ENCODE assay signal across 1 cellular context in genomic region chr11:78031629-78032028, GRCh38.
A peak's percentile ranks its signal among the peaks of the same experiment; 100 is the strongest.
TF ChIP-seq lines count a peak whose summit lies in the region.

No MANE protein-coding gene starts in this region.

TF ChIP-seq in GM12878, 131 proteins besides CTCF, POLR2A, EP300 and RAD21:
- TF ChIP-seq PML (IDR thresholded peaks at IDR 0.05; ENCODE audit: low read length) (no peak), ATF7 (IDR thresholded peaks at IDR 0.05; ENCODE audit: low read depth) (0 out of 2 replicates have a peak, but pooled peaks have one; percentile 20), IKZF1 (conservative IDR thresholded peaks at IDR 0.05) (0 out of 2 replicates have a peak, but pooled peaks have one; percentile 41), NR2F1 (conservative IDR thresholded peaks at IDR 0.05) (peak; percentile 49; the same call in 1 of the 2 replicates), BHLHE40 (IDR thresholded peaks at IDR 0.05; ENCODE audit: borderline replicate concordance in 1 of 2, low read depth in 2 of 2, low read length in 1 of 2) (peak in 1 of 2 experiments; percentile 55; a peak in 1 of 4 replicates), RELB (IDR thresholded peaks at IDR 0.05; ENCODE audit: low read depth) (peak; percentile 49; the same call in 1 of the 2 replicates), HDAC2 (IDR thresholded peaks at IDR 0.05) (no peak), RUNX3 (IDR thresholded peaks at IDR 0.05; ENCODE audit: low read length) (peak; percentile 69), FOS (IDR thresholded peaks at IDR 0.05; ENCODE audit: borderline replicate concordance, extremely low read depth, insufficient read length) (no peak), PKNOX1 (IDR thresholded peaks at IDR 0.05) (peak; percentile 94), DPF2 (IDR thresholded peaks at IDR 0.05) (peak; percentile 74), YY1 (IDR thresholded peaks at IDR 0.05; ENCODE audit: low read depth, low read length) (no peak), POU2F2 (IDR thresholded peaks at IDR 0.05; ENCODE audit: borderline replicate concordance, low read depth, low read length) (peak; percentile 72; the same call in 1 of the 3 replicates), MTA2 (IDR thresholded peaks at IDR 0.05; ENCODE audit: low read depth) (peak; percentile 71), EED (IDR thresholded peaks at IDR 0.05; ENCODE audit: low read depth) (no peak), PBX3 (IDR thresholded peaks at IDR 0.05; ENCODE audit: insufficient replicate concordance, low read depth, low read length) (peak; percentile 86), MLLT1 (IDR thresholded peaks at IDR 0.05) (0 out of 2 replicates have a peak, but pooled peaks have one; percentile 39), MEF2B (IDR thresholded peaks at IDR 0.05; ENCODE audit: partially characterized antibody, poor library complexity, severe bottlenecking) (peak; percentile 72), YBX1 (IDR thresholded peaks at IDR 0.05) (no peak), BCL11A (IDR thresholded peaks at IDR 0.05; ENCODE audit: low read depth, low read length) (peak; percentile 32; the same call in 1 of the 2 replicates), NBN (IDR thresholded peaks at IDR 0.05) (no peak), IKZF2 (IDR thresholded peaks at IDR 0.05) (peak; percentile 34 to 45; a peak in 1 of 4 replicates), CBX5 (IDR thresholded peaks at IDR 0.05; ENCODE audit: low read depth) (no peak), CHD2 (IDR thresholded peaks at IDR 0.05; ENCODE audit: borderline replicate concordance, low read depth, low read length) (no peak)
- TF ChIP-seq, protein P1, sequence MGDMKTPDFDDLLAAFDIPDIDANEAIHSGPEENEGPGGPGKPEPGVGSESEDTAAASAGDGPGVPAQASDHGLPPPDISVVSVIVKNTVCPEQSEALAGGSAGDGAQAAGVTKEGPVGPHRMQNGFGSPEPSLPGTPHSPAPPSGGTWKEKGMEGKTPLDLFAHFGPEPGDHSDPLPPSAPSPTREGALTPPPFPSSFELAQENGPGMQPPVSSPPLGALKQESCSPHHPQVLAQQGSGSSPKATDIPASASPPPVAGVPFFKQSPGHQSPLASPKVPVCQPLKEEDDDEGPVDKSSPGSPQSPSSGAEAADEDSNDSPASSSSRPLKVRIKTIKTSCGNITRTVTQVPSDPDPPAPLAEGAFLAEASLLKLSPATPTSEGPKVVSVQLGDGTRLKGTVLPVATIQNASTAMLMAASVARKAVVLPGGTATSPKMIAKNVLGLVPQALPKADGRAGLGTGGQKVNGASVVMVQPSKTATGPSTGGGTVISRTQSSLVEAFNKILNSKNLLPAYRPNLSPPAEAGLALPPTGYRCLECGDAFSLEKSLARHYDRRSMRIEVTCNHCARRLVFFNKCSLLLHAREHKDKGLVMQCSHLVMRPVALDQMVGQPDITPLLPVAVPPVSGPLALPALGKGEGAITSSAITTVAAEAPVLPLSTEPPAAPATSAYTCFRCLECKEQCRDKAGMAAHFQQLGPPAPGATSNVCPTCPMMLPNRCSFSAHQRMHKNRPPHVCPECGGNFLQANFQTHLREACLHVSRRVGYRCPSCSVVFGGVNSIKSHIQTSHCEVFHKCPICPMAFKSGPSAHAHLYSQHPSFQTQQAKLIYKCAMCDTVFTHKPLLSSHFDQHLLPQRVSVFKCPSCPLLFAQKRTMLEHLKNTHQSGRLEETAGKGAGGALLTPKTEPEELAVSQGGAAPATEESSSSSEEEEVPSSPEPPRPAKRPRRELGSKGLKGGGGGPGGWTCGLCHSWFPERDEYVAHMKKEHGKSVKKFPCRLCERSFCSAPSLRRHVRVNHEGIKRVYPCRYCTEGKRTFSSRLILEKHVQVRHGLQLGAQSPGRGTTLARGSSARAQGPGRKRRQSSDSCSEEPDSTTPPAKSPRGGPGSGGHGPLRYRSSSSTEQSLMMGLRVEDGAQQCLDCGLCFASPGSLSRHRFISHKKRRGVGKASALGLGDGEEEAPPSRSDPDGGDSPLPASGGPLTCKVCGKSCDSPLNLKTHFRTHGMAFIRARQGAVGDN (IDR thresholded peaks at IDR 0.05): peak; percentile 56
- TF ChIP-seq, protein P2, sequence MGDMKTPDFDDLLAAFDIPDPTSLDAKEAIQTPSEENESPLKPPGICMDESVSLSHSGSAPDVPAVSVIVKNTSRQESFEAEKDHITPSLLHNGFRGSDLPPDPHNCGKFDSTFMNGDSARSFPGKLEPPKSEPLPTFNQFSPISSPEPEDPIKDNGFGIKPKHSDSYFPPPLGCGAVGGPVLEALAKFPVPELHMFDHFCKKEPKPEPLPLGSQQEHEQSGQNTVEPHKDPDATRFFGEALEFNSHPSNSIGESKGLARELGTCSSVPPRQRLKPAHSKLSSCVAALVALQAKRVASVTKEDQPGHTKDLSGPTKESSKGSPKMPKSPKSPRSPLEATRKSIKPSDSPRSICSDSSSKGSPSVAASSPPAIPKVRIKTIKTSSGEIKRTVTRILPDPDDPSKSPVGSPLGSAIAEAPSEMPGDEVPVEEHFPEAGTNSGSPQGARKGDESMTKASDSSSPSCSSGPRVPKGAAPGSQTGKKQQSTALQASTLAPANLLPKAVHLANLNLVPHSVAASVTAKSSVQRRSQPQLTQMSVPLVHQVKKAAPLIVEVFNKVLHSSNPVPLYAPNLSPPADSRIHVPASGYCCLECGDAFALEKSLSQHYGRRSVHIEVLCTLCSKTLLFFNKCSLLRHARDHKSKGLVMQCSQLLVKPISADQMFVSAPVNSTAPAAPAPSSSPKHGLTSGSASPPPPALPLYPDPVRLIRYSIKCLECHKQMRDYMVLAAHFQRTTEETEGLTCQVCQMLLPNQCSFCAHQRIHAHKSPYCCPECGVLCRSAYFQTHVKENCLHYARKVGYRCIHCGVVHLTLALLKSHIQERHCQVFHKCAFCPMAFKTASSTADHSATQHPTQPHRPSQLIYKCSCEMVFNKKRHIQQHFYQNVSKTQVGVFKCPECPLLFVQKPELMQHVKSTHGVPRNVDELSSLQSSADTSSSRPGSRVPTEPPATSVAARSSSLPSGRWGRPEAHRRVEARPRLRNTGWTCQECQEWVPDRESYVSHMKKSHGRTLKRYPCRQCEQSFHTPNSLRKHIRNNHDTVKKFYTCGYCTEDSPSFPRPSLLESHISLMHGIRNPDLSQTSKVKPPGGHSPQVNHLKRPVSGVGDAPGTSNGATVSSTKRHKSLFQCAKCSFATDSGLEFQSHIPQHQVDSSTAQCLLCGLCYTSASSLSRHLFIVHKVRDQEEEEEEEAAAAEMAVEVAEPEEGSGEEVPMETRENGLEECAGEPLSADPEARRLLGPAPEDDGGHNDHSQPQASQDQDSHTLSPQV (IDR thresholded peaks at IDR 0.05): peak; percentile 46; the same call in 1 of the 2 replicates
